11 cellular contexts compared by ENCODE assay signal in genomic region chr1:36257375-36257767, GRCh38. TPM values are rescaled to one million over a fixed set of nuclear protein-coding genes. Genes with fewer than 3 reads are reported as not detected.
A peak's percentile ranks its signal among the peaks of the same experiment; 100 is the strongest.
DNase-seq lines count a peak whose midpoint lies in the region; ATAC-seq and TF ChIP-seq lines count a peak whose summit lies in the region.
"Had no signal": no experiment of that assay in that cellular context is flagged by ENCODE, and none has a peak within 500 bp of the region (broad histone marks: within the 10 kb centered on the region; RNA-seq: fewer than 3 reads in every experiment).

No MANE protein-coding gene starts in this region.

- H3K9ac ChIP-seq in PC-3 (ENCODE audit: low read length), result peak overlapping the region; percentile 14; the same call in 1 of the 2 replicates

- H3K27ac ChIP-seq in PC-3 (ENCODE audit: low read length) (peak overlapping the region; percentile 62), dorsolateral prefrontal cortex (no peak overlapping the region)
- H3K27ac ChIP-seq: neutrophil, WERI-Rb-1 had no signal

- peaks cover 30% of the 10 kb centered on the region for H3K36me3 ChIP-seq in PC-3 (ENCODE audit: low read depth, low read length)

- H3K27me3 ChIP-seq in PC-3 (ENCODE audit: low read length) (no peaks in the 10 kb centered on the region), dorsolateral prefrontal cortex (no peaks in the 10 kb centered on the region)
- H3K27me3 ChIP-seq: neutrophil had no signal

- peaks cover 45% of the 10 kb centered on the region for H3K4me1 ChIP-seq in PC-3 (ENCODE audit: insufficient read depth, low read length)

- intact Hi-C loops in PC-3 (cut with micrococcal nuclease) (no loop called here), dorsolateral prefrontal cortex (cut with DNase I) (no loop called here)

- peak; percentile 70 to 78 for ATAC-seq in activated CD4-positive, CD25-positive, alpha-beta regulatory T cell treated with anti-CD3 and anti-CD28 coated beads, Interleukin-2, amount 50 U/mL, for 24 hours
- ATAC-seq in PC-3 (peak; percentile 82), GM19351 (IDR thresholded peaks at IDR 0.05; ENCODE audit: unreplicated experiment) (no peak)

- POLR2A ChIA-PET in PC-3 (lab: Charles Lee; ENCODE audit: unreplicated experiment), result no interaction called here

- H2AFZ ChIP-seq in PC-3 (ENCODE audit: low read length), result no peak overlapping the region

- H3K9me3 ChIP-seq in PC-3 (ENCODE audit: low read length), result no peaks in the 10 kb centered on the region
- H3K9me3 ChIP-seq: neutrophil had no signal

- H4K20me1 ChIP-seq in PC-3 (ENCODE audit: low read length), result peaks cover 28% of the 10 kb centered on the region

- CTCF ChIA-PET in PC-3 (lab: Charles Lee), result no interaction called here

- BruUV-seq in PC-3 (replicated peaks; lab: Mats Ljungman, UMichigan), result no TSS peak

- no peak for TF ChIP-seq POLR2A in erythroblast (IDR thresholded peaks at IDR 0.05; ENCODE audit: low read length)

- TF ChIP-seq CTCF in PC-3 (conservative IDR thresholded peaks at IDR 0.05; ENCODE audit: low read depth, low read length) (no peak), dorsolateral prefrontal cortex (IDR thresholded peaks at IDR 0.05 in 54 of 56, conservative IDR thresholded peaks at IDR 0.05 in 2 of 56; ENCODE audit: low read depth in 1 of 56, partially characterized antibody in 56 of 56) (no peak)

- H3K4me3 ChIP-seq in PC-3 (ENCODE audit: low read length), result no peak overlapping the region
- no peak overlapping the region for H3K4me3 ChIP-seq in dorsolateral prefrontal cortex

- peaks cover 89% of the 10 kb centered on the region for H3K79me2 ChIP-seq in PC-3 (ENCODE audit: low read length)

- H3K9me2 ChIP-seq in PC-3 (replicated peaks; ENCODE audit: low read length), result no peaks in the 10 kb centered on the region

- peak overlapping the region; percentile 32; the same call in 1 of the 2 replicates for H3K4me2 ChIP-seq in PC-3 (ENCODE audit: low read length)

- no peak for DNase-seq in activated CD4-positive, CD25-positive, alpha-beta regulatory T cell treated with anti-CD3 and anti-CD28 coated beads, Interleukin-2, amount 50 U/mL, for 72 hours
- DNase-seq in PC-3 (peak; percentile 78), erythroblast (lab: John Stamatoyannopoulos, UW) (peak; percentile 17 to 27), epidermal melanocyte (ENCODE audit: insufficient read length, low spot score) (no peak), dorsolateral prefrontal cortex (no peak)
- peak; percentile 15 to 20 for DNase-seq in stimulated activated CD8-positive, alpha-beta memory T cell treated with anti-CD3 and anti-CD28 coated beads, Interleukin-7, amount 100 ng/mL, for 48 hours (ENCODE audit: extremely low read depth in 1 of 2, low read depth in 1 of 2)
- DNase-seq: HCEC 1CT, WERI-Rb-1 had no signal

- H3F3A ChIP-seq in PC-3 (ENCODE audit: low read length, unreplicated experiment), result no peaks in the 10 kb centered on the region

RNA-seq across cellular contexts. Expression of gene THRAP3, which starts 33.1 kb away (rescaled TPM):
- 55.7 and 67.0 TPM in 2 replicates for total RNA-seq in PC-3 (2014; rRNA removed)
- total RNA-seq in dorsolateral prefrontal cortex, result 10 to 100 TPM; 55.1 to 96.7 (median 78.0) TPM

RNA-seq across cellular contexts. Expression of gene SH3D21, which starts 48.8 kb away (rescaled TPM):
- 11.3 and 16.4 TPM in 2 replicates for total RNA-seq in PC-3 (2014; rRNA removed)
- 10 to 100 TPM in 119 of 120 experiments, 1 to 10 TPM in 1; 6.5 to 40.5 (median 21.0) TPM for total RNA-seq in dorsolateral prefrontal cortex

Comparison
In these comparisons a context has a peak if more than half of its experiments do, and no peak if none do; other contexts are left out.
1. DNase-seq: peak in PC-3 (single experiment), erythroblast (2 of 2) and stimulated activated CD8-positive, alpha-beta memory T cell treated with anti-CD3 and anti-CD28 coated beads, Interleukin-7, amount 100 ng/mL, for 48 hours (2 of 2); none in activated CD4-positive, CD25-positive, alpha-beta regulatory T cell treated with anti-CD3 and anti-CD28 coated beads, Interleukin-2, amount 50 U/mL, for 72 hours (single experiment), epidermal melanocyte (single experiment) and dorsolateral prefrontal cortex (0 of 10).